In the genomic region with DNA sequence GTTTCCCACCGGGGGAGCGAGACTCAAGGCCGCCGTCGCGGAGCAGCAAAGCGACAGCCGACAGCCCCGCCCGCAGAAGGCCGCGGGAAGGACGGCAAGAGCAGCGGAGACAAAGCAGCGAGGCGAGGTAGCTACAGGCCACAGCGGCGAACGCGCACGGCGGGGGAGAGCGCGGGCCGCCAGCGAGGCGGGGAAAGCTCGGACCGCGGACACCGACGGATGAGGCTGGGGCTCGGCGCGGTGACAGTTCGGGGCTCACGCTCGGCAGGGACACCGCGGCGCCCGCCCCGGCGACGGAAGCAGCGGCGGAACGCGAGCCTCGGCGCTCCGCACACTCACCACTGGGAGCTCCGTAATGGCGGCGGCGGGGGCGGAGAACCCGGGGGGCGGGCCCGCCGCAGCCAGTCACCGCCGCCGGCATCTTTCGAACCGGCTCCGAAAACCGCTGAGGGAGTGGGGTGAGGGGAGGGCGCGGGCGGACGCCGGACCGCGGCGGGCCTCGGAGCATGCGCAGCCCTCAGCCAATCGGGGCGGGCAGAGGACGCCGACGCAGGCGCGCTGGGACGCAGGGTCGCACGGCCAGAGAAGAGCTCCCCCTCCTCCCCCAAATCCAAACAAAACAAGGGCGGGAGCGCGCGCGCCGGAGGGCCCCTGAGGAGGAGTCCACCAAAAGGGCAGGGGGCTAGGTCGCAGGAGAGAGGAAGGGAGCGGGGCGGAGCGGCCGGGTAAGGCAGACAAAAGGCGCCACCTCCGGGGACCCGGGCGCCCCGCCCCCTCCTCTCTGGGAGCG, we compare ENCODE assay signal across 8 cellular contexts. TPM values are rescaled to one million over a fixed set of nuclear protein-coding genes. Genes with fewer than 3 reads are reported as not detected.
DNase-seq lines count a peak whose midpoint lies in the region; ATAC-seq and TF ChIP-seq lines count a peak whose summit lies in the region.

No MANE protein-coding gene starts in this region.

- H3K27me3 Mint-ChIP-seq in activated CD4-positive, alpha-beta T cell treated with anti-CD3 and anti-CD28 coated beads for 36 hours: no peaks in the 10 kb centered on the region

- H3K9me3 Mint-ChIP-seq in activated CD4-positive, alpha-beta T cell treated with anti-CD3 and anti-CD28 coated beads for 36 hours (ENCODE audit: low read depth): no peaks in the 10 kb centered on the region

- H3K36me3 Mint-ChIP-seq in activated CD4-positive, alpha-beta T cell treated with anti-CD3 and anti-CD28 coated beads for 36 hours (ENCODE audit: low read depth): peaks cover 19% of the 10 kb centered on the region

- POLR2A ChIA-PET in activated CD4-positive, alpha-beta T cell treated with anti-CD3 and anti-CD28 coated beads for 36 hours (lab: Charles Lee): interaction anchor here (0.5 to 2.0 kb wide), 14 partner anchors 8 to 559 kb away, joined by 3 to 8 read pairs (median 4); a partner anchor contains a TSS

- CTCF ChIA-PET in activated CD4-positive, alpha-beta T cell treated with anti-CD3 and anti-CD28 coated beads for 36 hours (lab: Charles Lee): interaction anchor here (0.7 to 2.4 kb wide), 2 partner anchors 17 to 559 kb away, joined by 3 to 12 read pairs; no protein-coding TSS in a partner anchor

- ATAC-seq in HG03439 (IDR thresholded peaks at IDR 0.05; ENCODE audit: unreplicated experiment): peak; percentile 76
- peak; percentile 88 for ATAC-seq in activated CD4-positive, alpha-beta T cell treated with anti-CD3 and anti-CD28 coated beads for 36 hours

- intact Hi-C loops in activated CD4-positive, alpha-beta T cell treated with anti-CD3 and anti-CD28 coated beads for 36 hours (cut with DNase I, micrococcal nuclease): loop anchor here (1.0 to 10.0 kb wide), 18 partner anchors 53 to 1241 kb away; a partner anchor contains a TSS

- no peak for TF ChIP-seq CTCF in choroid plexus epithelial cell (conservative IDR thresholded peaks at IDR 0.05; ENCODE audit: low read depth, low read length)

- H3K4me3 Mint-ChIP-seq in activated CD4-positive, alpha-beta T cell treated with anti-CD3 and anti-CD28 coated beads for 36 hours: peak overlapping the region; percentile 96

- peak overlapping the region; percentile 96 for H3K27ac Mint-ChIP-seq in activated CD4-positive, alpha-beta T cell treated with anti-CD3 and anti-CD28 coated beads for 36 hours

- DNase-seq in Ammon's horn (ENCODE audit: low spot score) (peak; percentile 95), GM19238 (ENCODE audit: insufficient read length, low spot score) (peak; percentile 87), NCI-H510A (lab: John Stamatoyannopoulos, UW) (peak; percentile 98), choroid plexus epithelial cell (ENCODE audit: low read depth) (peak; percentile 96), kidney tubule cell (ENCODE audit: low spot score) (peak; percentile 96)
- DNase-seq in activated CD4-positive, alpha-beta T cell treated with anti-CD3 and anti-CD28 coated beads for 36 hours: peak; percentile 98
- peak; percentile 89 to 91 for DNase-seq in stimulated activated CD4-positive, alpha-beta T cell treated with anti-CD3 and anti-CD28 coated beads, Interleukin-1b, Interleukin-23, amount 100 ng/mL, for 1 hour (ENCODE audit: low read depth in 2 of 2)

- peak overlapping the region; percentile 98 for H3K4me3 ChIP-seq in choroid plexus epithelial cell (ENCODE audit: low read depth, low read length)

- H3K4me1 Mint-ChIP-seq in activated CD4-positive, alpha-beta T cell treated with anti-CD3 and anti-CD28 coated beads for 36 hours: peaks cover 29% of the 10 kb centered on the region

RNA-seq across cellular contexts. Expression of a gene that starts 0.6 kb away (rescaled TPM):
- total RNA-seq in activated CD4-positive, alpha-beta T cell treated with anti-CD3 and anti-CD28 coated beads for 36 hours: 100 to 1,000 TPM; 232 to 269 TPM

RNA-seq across cellular contexts. Expression of a gene that starts 54.0 kb away (rescaled TPM):
- total RNA-seq in activated CD4-positive, alpha-beta T cell treated with anti-CD3 and anti-CD28 coated beads for 36 hours: under 1 TPM; 0.32 to 0.51 TPM

Comparison
In these comparisons a context has a peak if more than half of its experiments do, and no peak if none do; other contexts are left out.
1. Peak in every context shown above with its lines: DNase-seq, ATAC-seq and H3K4me3 ChIP-seq.